Comparison of ENCODE assay signal across 1 cellular context in genomic region chr1:185263292-185263691, GRCh38.
A peak's percentile ranks its signal among the peaks of the same experiment; 100 is the strongest.
TF ChIP-seq lines count a peak whose summit lies in the region.

No MANE protein-coding gene starts in this region.

TF ChIP-seq in K562, 482 proteins besides CTCF, POLR2A, EP300 and RAD21 (continued from another document):
- TF ChIP-seq, protein P1, sequence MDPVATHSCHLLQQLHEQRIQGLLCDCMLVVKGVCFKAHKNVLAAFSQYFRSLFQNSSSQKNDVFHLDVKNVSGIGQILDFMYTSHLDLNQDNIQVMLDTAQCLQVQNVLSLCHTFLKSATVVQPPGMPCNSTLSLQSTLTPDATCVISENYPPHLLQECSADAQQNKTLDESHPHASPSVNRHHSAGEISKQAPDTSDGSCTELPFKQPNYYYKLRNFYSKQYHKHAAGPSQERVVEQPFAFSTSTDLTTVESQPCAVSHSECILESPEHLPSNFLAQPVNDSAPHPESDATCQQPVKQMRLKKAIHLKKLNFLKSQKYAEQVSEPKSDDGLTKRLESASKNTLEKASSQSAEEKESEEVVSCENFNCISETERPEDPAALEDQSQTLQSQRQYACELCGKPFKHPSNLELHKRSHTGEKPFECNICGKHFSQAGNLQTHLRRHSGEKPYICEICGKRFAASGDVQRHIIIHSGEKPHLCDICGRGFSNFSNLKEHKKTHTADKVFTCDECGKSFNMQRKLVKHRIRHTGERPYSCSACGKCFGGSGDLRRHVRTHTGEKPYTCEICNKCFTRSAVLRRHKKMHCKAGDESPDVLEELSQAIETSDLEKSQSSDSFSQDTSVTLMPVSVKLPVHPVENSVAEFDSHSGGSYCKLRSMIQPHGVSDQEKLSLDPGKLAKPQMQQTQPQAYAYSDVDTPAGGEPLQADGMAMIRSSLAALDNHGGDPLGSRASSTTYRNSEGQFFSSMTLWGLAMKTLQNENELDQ (CRISPR knock-in tag; IDR thresholded peaks at IDR 0.05; ENCODE audit: borderline replicate concordance), result no peak
- no peak for TF ChIP-seq ZFP30 (CRISPR knock-in tag; IDR thresholded peaks at IDR 0.05; ENCODE audit: borderline replicate concordance)
- no peak for TF ChIP-seq PTTG1 (tag; IDR thresholded peaks at IDR 0.05; ENCODE audit: low read depth)
- peak; percentile 7; the same call in 1 of the 2 replicates for TF ChIP-seq CHAMP1 (IDR thresholded peaks at IDR 0.05)
- TF ChIP-seq ZSCAN32 (CRISPR knock-in tag; IDR thresholded peaks at IDR 0.05), result no peak
- TF ChIP-seq, protein P2, sequence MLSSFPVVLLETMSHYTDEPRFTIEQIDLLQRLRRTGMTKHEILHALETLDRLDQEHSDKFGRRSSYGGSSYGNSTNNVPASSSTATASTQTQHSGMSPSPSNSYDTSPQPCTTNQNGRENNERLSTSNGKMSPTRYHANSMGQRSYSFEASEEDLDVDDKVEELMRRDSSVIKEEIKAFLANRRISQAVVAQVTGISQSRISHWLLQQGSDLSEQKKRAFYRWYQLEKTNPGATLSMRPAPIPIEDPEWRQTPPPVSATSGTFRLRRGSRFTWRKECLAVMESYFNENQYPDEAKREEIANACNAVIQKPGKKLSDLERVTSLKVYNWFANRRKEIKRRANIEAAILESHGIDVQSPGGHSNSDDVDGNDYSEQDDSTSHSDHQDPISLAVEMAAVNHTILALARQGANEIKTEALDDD (IDR thresholded peaks at IDR 0.05), result peak; percentile 63; the same call in 1 of the 2 replicates
- no peak for TF ChIP-seq DPF2 (IDR thresholded peaks at IDR 0.05)
